ENCODE assay signal across 18 cellular contexts in the genomic region with DNA sequence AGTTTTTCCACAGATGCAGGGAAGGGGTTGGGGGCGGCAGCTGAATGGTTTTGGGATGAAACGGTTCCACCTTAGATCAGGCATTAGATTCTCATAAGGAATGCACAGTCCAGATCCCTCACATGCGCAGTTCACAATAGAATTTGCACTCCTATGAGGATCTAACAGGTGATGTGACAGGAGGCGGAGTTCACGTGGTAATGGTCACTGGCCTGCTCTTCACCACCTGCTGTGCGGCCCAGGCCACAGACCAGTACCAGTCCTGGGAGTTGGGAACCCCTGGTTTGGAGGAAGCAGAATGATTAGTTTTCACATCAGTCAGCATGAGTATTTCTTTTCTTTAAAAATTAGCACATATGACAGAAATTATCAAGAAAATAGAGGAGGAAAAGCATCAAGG. TPM values are rescaled to one million over a fixed set of nuclear protein-coding genes. Genes with fewer than 3 reads are reported as not detected.
A peak's percentile ranks its signal among the peaks of the same experiment; 100 is the strongest.
DNase-seq lines count a peak whose midpoint lies in the region; ATAC-seq, FAIRE-seq and TF ChIP-seq lines count a peak whose summit lies in the region.
"Had no signal": no experiment of that assay in that cellular context is flagged by ENCODE, and none has a peak within 500 bp of the region (broad histone marks: within the 10 kb centered on the region; RNA-seq: fewer than 3 reads in every experiment).

No MANE protein-coding gene starts in this region.

- peak overlapping the region; percentile 76 for H3K27ac Mint-ChIP-seq in activated naive CD4-positive, alpha-beta T cell treated with anti-CD3 and anti-CD28 coated beads, Interleukin-2, amount 10 ng/mL, durations not matched to agents 7 days and 5 days
- no peak overlapping the region for H3K27ac Mint-ChIP-seq in activated naive CD4-positive, alpha-beta T cell treated with anti-CD3 and anti-CD28 coated beads for 36 hours
- H3K27ac Mint-ChIP-seq in WTC11, result peak overlapping the region; percentile 25; the same call in 1 of the 2 replicates
- H3K27ac Mint-ChIP-seq in stimulated activated memory B cell treated with anti-CD40 and anti-IgM and Interleukin-4, amounts not matched to agents 10 μg/mL and 1 μg/mL and 100 μg/mL, for 72 hours, result peak overlapping the region; percentile 0
- H3K27ac Mint-ChIP-seq: nephron had no signal

- H3K36me3 ChIP-seq in endothelial cell of umbilical vein (ENCODE audit: control insufficient read depth in 2 of 2, extremely low read depth in 1 of 2, insufficient read depth in 2 of 2, low read length in 2 of 2), result peaks cover 15 to 23% of the 10 kb centered on the region in 2 experiments
- peaks cover 77% of the 10 kb centered on the region for H3K36me3 ChIP-seq in PC-9 (ENCODE audit: low read depth)

- peaks cover 63% of the 10 kb centered on the region for H3F3A ChIP-seq in PC-9 (ENCODE audit: insufficient read depth, low read depth)

- no peak for FAIRE-seq in endothelial cell of umbilical vein (lab: Jason Lieb, UNC)
- FAIRE-seq: urothelium cell line had no signal

- H3K4me2 ChIP-seq in endothelial cell of umbilical vein (ENCODE audit: insufficient read depth, low read length), result peak overlapping the region; percentile 61
- H3K4me2 ChIP-seq in PC-9, result no peak overlapping the region

- no peak for ATAC-seq in WTC11
- no peak for ATAC-seq in stimulated activated memory B cell treated with anti-CD40 and anti-IgM and Interleukin-4, amounts not matched to agents 10 μg/mL and 1 μg/mL and 100 μg/mL, for 72 hours
- no peak for ATAC-seq in GM19351 (IDR thresholded peaks at IDR 0.05; ENCODE audit: unreplicated experiment)

- H2AFZ ChIP-seq in endothelial cell of umbilical vein (ENCODE audit: low read depth, low read length), result no peak overlapping the region
- H2AFZ ChIP-seq in PC-9, result no peak overlapping the region

- H3K36me3 Mint-ChIP-seq in activated naive CD4-positive, alpha-beta T cell treated with anti-CD3 and anti-CD28 coated beads, Interleukin-2, amount 10 ng/mL, durations not matched to agents 7 days and 5 days, result peaks cover 71% of the 10 kb centered on the region
- peaks cover 66% of the 10 kb centered on the region for H3K36me3 Mint-ChIP-seq in activated naive CD4-positive, alpha-beta T cell treated with anti-CD3 and anti-CD28 coated beads for 36 hours (ENCODE audit: low read depth)
- peaks cover 82% of the 10 kb centered on the region for H3K36me3 Mint-ChIP-seq in WTC11
- H3K36me3 Mint-ChIP-seq in stimulated activated memory B cell treated with anti-CD40 and anti-IgM and Interleukin-4, amounts not matched to agents 10 μg/mL and 1 μg/mL and 100 μg/mL, for 72 hours, result peaks cover 69% of the 10 kb centered on the region

- H3K9me1 ChIP-seq in endothelial cell of umbilical vein (replicated peaks; ENCODE audit: control insufficient read depth, extremely low read depth, insufficient read depth, low read length), result no peaks in the 10 kb centered on the region

- BruUV-seq in endothelial cell of umbilical vein (replicated peaks; lab: Mats Ljungman, UMichigan) (no TSS peak), PC-9 (replicated peaks; lab: Mats Ljungman, UMichigan) (no TSS peak)

- H3K9me2 ChIP-seq in PC-9 (ENCODE audit: insufficient read depth), result no peaks in the 10 kb centered on the region

- dilution Hi-C loops in endothelial cell of umbilical vein (cut with MboI; ENCODE audit: extremely low pct_ligation_motif_present, low sequenced_read_pairs), result no loop called here

- H3K27ac ChIP-seq in endothelial cell of umbilical vein (ENCODE audit: insufficient read depth, low read depth, low read length) (peak overlapping the region; percentile 71), PC-9 (no peak overlapping the region)
- H3K27ac ChIP-seq: lower lobe of right lung, Peyer's patch, VCaP had no signal

- H4K20me1 ChIP-seq in endothelial cell of umbilical vein (replicated peaks; ENCODE audit: control insufficient read depth, extremely low read depth, insufficient read depth, low read length), result no peaks in the 10 kb centered on the region
- peaks cover 55% of the 10 kb centered on the region for H4K20me1 ChIP-seq in PC-9 (ENCODE audit: insufficient read depth)

- H3K4me3 Mint-ChIP-seq in activated naive CD4-positive, alpha-beta T cell treated with anti-CD3 and anti-CD28 coated beads, Interleukin-2, amount 10 ng/mL, durations not matched to agents 7 days and 5 days, result no peak overlapping the region
- H3K4me3 Mint-ChIP-seq in activated naive CD4-positive, alpha-beta T cell treated with anti-CD3 and anti-CD28 coated beads for 36 hours, result no peak overlapping the region
- H3K4me3 Mint-ChIP-seq in WTC11, result no peak overlapping the region
- H3K4me3 Mint-ChIP-seq in stimulated activated memory B cell treated with anti-CD40 and anti-IgM and Interleukin-4, amounts not matched to agents 10 μg/mL and 1 μg/mL and 100 μg/mL, for 72 hours, result no peak overlapping the region
- H3K4me3 Mint-ChIP-seq: immature natural killer cell, nephron had no signal

- POLR2A ChIA-PET in WTC11 (lab: Charles Lee) (no interaction called here), endothelial cell of umbilical vein (lab: Charles Lee) (no interaction called here), PC-9 (lab: Charles Lee; ENCODE audit: unreplicated experiment) (no interaction called here)

- no peak for DNase-seq in activated naive CD4-positive, alpha-beta T cell treated with anti-CD3 and anti-CD28 coated beads, Interleukin-2, amount 10 ng/mL, durations not matched to agents 7 days and 5 days
- DNase-seq in activated naive CD4-positive, alpha-beta T cell treated with anti-CD3 and anti-CD28 coated beads for 36 hours, result no peak
- DNase-seq in WTC11 (ENCODE audit: low spot score) (no peak), endothelial cell of umbilical vein (ENCODE audit: low read depth, low spot score) (no peak), PC-9 (no peak), KG1 (lab: John Stamatoyannopoulos, UW) (no peak)
- DNase-seq: ACHN, immature natural killer cell, lower lobe of right lung, NCI-H1436, NCI-H2171 treated with DMSO at 0.1 percent for 48 hours, NCI-H774, Peyer's patch had no signal

- intact Hi-C loops in activated naive CD4-positive, alpha-beta T cell treated with anti-CD3 and anti-CD28 coated beads for 36 hours (cut with micrococcal nuclease), result no loop called here
- intact Hi-C loops in endothelial cell of umbilical vein (cut with micrococcal nuclease), result no loop called here
- intact Hi-C loops in PC-9 (cut with micrococcal nuclease; ENCODE audit: unreplicated experiment), result no loop called here

- no peak for TF ChIP-seq POLR2A in endothelial cell of umbilical vein (IDR thresholded peaks at IDR 0.05; ENCODE audit: low read depth, low read length)

- H3K4me3 ChIP-seq in endothelial cell of umbilical vein (replicated peaks in 1 of 3; ENCODE audit: insufficient read depth in 1 of 3, low read depth in 1 of 3, low read length in 3 of 3), result peak overlapping the region in 1 of 3 experiments; percentile 19
- H3K4me3 ChIP-seq in PC-9, result no peak overlapping the region
- H3K4me3 ChIP-seq: lower lobe of right lung, Peyer's patch had no signal

- no peaks in the 10 kb centered on the region for H3K27me3 ChIP-seq in endothelial cell of umbilical vein (ENCODE audit: control insufficient read depth in 2 of 2, insufficient read depth in 2 of 2, low read length in 2 of 2)
- no peaks in the 10 kb centered on the region for H3K27me3 ChIP-seq in PC-9 (ENCODE audit: insufficient read depth, low read depth)
- H3K27me3 ChIP-seq: Peyer's patch had no signal

- no peaks in the 10 kb centered on the region for H3K9me3 Mint-ChIP-seq in activated naive CD4-positive, alpha-beta T cell treated with anti-CD3 and anti-CD28 coated beads, Interleukin-2, amount 10 ng/mL, durations not matched to agents 7 days and 5 days
- no peaks in the 10 kb centered on the region for H3K9me3 Mint-ChIP-seq in activated naive CD4-positive, alpha-beta T cell treated with anti-CD3 and anti-CD28 coated beads for 36 hours
- H3K9me3 Mint-ChIP-seq in WTC11, result no peaks in the 10 kb centered on the region
- H3K9me3 Mint-ChIP-seq in stimulated activated memory B cell treated with anti-CD40 and anti-IgM and Interleukin-4, amounts not matched to agents 10 μg/mL and 1 μg/mL and 100 μg/mL, for 72 hours, result no peaks in the 10 kb centered on the region
- H3K9me3 Mint-ChIP-seq: immature natural killer cell, nephron had no signal

- H3K9me3 ChIP-seq in endothelial cell of umbilical vein (replicated peaks; ENCODE audit: control insufficient read depth, insufficient read depth, low read length) (no peaks in the 10 kb centered on the region), PC-9 (ENCODE audit: insufficient read depth, low read depth) (no peaks in the 10 kb centered on the region)
- H3K9me3 ChIP-seq: lower lobe of right lung, Peyer's patch had no signal

- no peaks in the 10 kb centered on the region for H3K27me3 Mint-ChIP-seq in activated naive CD4-positive, alpha-beta T cell treated with anti-CD3 and anti-CD28 coated beads, Interleukin-2, amount 10 ng/mL, durations not matched to agents 7 days and 5 days
- H3K27me3 Mint-ChIP-seq in activated naive CD4-positive, alpha-beta T cell treated with anti-CD3 and anti-CD28 coated beads for 36 hours (ENCODE audit: low read depth), result no peaks in the 10 kb centered on the region
- no peaks in the 10 kb centered on the region for H3K27me3 Mint-ChIP-seq in WTC11 (ENCODE audit: low read depth)
- no peaks in the 10 kb centered on the region for H3K27me3 Mint-ChIP-seq in stimulated activated memory B cell treated with anti-CD40 and anti-IgM and Interleukin-4, amounts not matched to agents 10 μg/mL and 1 μg/mL and 100 μg/mL, for 72 hours

- CTCF ChIA-PET in activated naive CD4-positive, alpha-beta T cell treated with anti-CD3 and anti-CD28 coated beads, Interleukin-2, amount 10 ng/mL, durations not matched to agents 7 days and 5 days (lab: Charles Lee), result interaction anchor here (0.6 to 1.4 kb wide), 2 partner anchors 32 to 86 kb away, joined by 3 read pairs; no protein-coding TSS in a partner anchor
- CTCF ChIA-PET in activated naive CD4-positive, alpha-beta T cell treated with anti-CD3 and anti-CD28 coated beads for 36 hours (lab: Charles Lee), result no interaction called here
- CTCF ChIA-PET in WTC11 (lab: Charles Lee), result no interaction called here
- CTCF ChIA-PET in endothelial cell of umbilical vein (lab: Charles Lee), result no interaction called here
- CTCF ChIA-PET in PC-9 (lab: Charles Lee), result no interaction called here

- peaks cover 13% of the 10 kb centered on the region for H3K4me1 Mint-ChIP-seq in activated naive CD4-positive, alpha-beta T cell treated with anti-CD3 and anti-CD28 coated beads, Interleukin-2, amount 10 ng/mL, durations not matched to agents 7 days and 5 days
- H3K4me1 Mint-ChIP-seq in activated naive CD4-positive, alpha-beta T cell treated with anti-CD3 and anti-CD28 coated beads for 36 hours (ENCODE audit: low read depth), result peaks cover 29% of the 10 kb centered on the region
- H3K4me1 Mint-ChIP-seq in WTC11, result peaks cover 3% of the 10 kb centered on the region
- H3K4me1 Mint-ChIP-seq in stimulated activated memory B cell treated with anti-CD40 and anti-IgM and Interleukin-4, amounts not matched to agents 10 μg/mL and 1 μg/mL and 100 μg/mL, for 72 hours, result peaks cover 22% of the 10 kb centered on the region
- H3K4me1 Mint-ChIP-seq: nephron had no signal

- H3K4me1 ChIP-seq in endothelial cell of umbilical vein (ENCODE audit: control insufficient read depth, extremely low read depth, insufficient read depth, low read length) (peaks cover 42% of the 10 kb centered on the region), PC-9 (replicated peaks; ENCODE audit: insufficient read depth) (no peaks in the 10 kb centered on the region)

- H3K9ac ChIP-seq in endothelial cell of umbilical vein (replicated peaks; ENCODE audit: extremely low read depth, insufficient read depth, low read length), result no peak overlapping the region

- TF ChIP-seq CTCF in WTC11 (IDR thresholded peaks at IDR 0.05) (no peak), endothelial cell of umbilical vein (IDR thresholded peaks at IDR 0.05; ENCODE audit: extremely low read depth in 1 of 2, insufficient read depth in 1 of 2, low read depth in 1 of 2, low read length in 2 of 2) (no peak), PC-9 (conservative IDR thresholded peaks at IDR 0.05) (no peak)

- H3K79me2 ChIP-seq in endothelial cell of umbilical vein (ENCODE audit: control insufficient read depth, insufficient read depth, low read length) (peaks cover 49% of the 10 kb centered on the region), PC-9 (ENCODE audit: low read depth) (peaks cover 38% of the 10 kb centered on the region)

RNA-seq across cellular contexts. Expression of a gene that starts 26.3 kb away (rescaled TPM):
- total RNA-seq in activated naive CD4-positive, alpha-beta T cell treated with anti-CD3 and anti-CD28 coated beads for 36 hours, result 100 to 1,000 TPM; 412 to 414 TPM
- total RNA-seq in WTC11 (2021), result 149 to 156 TPM (median 150 TPM) in 3 replicates
- total RNA-seq in endothelial cell of umbilical vein, result 152 and 173 TPM in 2 replicates
- polyA plus RNA-seq in endothelial cell of umbilical vein, result 5.9 and 13.9 TPM in 2 replicates
- 46.4 and 47.0 TPM in 2 replicates for polyA plus RNA-seq in endothelial cell of umbilical vein (2011; cell fraction: cytosol; rRNA removed)
- polyA plus RNA-seq in endothelial cell of umbilical vein (2011; cell fraction: nucleus; rRNA removed), result 20.7 and 29.1 TPM in 2 replicates
- polyA plus RNA-seq in endothelial cell of umbilical vein (2012), result 165 and 251 TPM in 2 replicates
- 12.8 and 21.7 TPM in 2 replicates for polyA minus RNA-seq in endothelial cell of umbilical vein
- 47.4 TPM for polyA minus RNA-seq in endothelial cell of umbilical vein (2011; cell fraction: cytosol; rRNA and poly(A)+ RNA removed)
- polyA minus RNA-seq in endothelial cell of umbilical vein (2011; cell fraction: nucleus; rRNA and poly(A)+ RNA removed), result 17.1 and 20.9 TPM in 2 replicates
- total RNA-seq in PC-9 (2021), result 280 and 284 TPM in 2 replicates

RNA-seq across cellular contexts. Expression of a gene that starts 47.1 kb away (rescaled TPM):
- 10 to 100 TPM; 46.1 to 51.0 TPM for total RNA-seq in activated naive CD4-positive, alpha-beta T cell treated with anti-CD3 and anti-CD28 coated beads for 36 hours
- 57.9 to 66.7 TPM (median 61.3 TPM) in 3 replicates for total RNA-seq in WTC11 (2021)
- 72.5 and 85.1 TPM in 2 replicates for total RNA-seq in endothelial cell of umbilical vein
- polyA plus RNA-seq in endothelial cell of umbilical vein, result 95.3 and 108 TPM in 2 replicates
- polyA plus RNA-seq in endothelial cell of umbilical vein (2011; cell fraction: cytosol; rRNA removed), result 113 and 131 TPM in 2 replicates
- polyA plus RNA-seq in endothelial cell of umbilical vein (2011; cell fraction: nucleus; rRNA removed), result 68.5 and 72.1 TPM in 2 replicates
- polyA plus RNA-seq in endothelial cell of umbilical vein (2012), result 156 and 181 TPM in 2 replicates
- 57.2 and 66.6 TPM in 2 replicates for polyA minus RNA-seq in endothelial cell of umbilical vein
- 46.9 TPM for polyA minus RNA-seq in endothelial cell of umbilical vein (2011; cell fraction: cytosol; rRNA and poly(A)+ RNA removed)
- 22.7 and 36.4 TPM in 2 replicates for polyA minus RNA-seq in endothelial cell of umbilical vein (2011; cell fraction: nucleus; rRNA and poly(A)+ RNA removed)
- 74.6 and 84.9 TPM in 2 replicates for total RNA-seq in PC-9 (2021)
